8 cellular contexts compared by ENCODE assay signal in the genomic region with DNA sequence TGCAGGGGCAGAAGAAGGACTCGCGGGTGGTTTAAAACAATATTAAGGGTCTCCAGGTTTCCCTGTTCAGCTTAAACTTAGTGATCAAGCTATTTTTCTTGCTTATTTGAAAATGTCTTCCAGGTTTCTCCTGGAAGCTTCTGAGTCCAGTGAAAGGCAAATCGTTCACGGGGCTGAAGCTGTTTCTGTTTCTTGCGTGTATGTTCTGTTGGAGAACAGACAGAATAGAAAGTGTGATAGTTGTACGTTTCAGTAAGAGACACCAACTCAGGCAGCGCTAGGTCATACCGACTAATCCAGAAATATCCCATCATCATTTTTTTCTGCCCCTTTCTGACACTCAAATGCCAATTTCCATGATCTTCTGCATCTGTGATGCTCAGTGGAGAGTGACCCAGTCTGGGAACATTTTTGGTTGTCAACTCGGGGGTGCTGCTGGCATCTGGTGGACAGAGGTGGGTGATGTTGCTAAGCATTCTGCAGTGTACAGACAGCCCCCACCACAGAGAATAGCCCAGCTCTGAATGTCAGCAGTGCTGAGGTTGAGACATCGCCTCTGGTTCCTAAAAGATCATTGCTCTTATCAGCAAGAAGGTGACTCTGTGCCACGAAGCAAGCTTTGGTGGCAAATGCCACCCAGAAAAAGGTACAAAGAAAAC. TPM values are rescaled to one million over a fixed set of nuclear protein-coding genes. Genes with fewer than 3 reads are reported as not detected.
DNase-seq lines count a peak whose midpoint lies in the region; ATAC-seq, FAIRE-seq and TF ChIP-seq lines count a peak whose summit lies in the region.

No MANE protein-coding gene starts in this region.

- POLR2A ChIA-PET in naive thymus-derived CD8-positive, alpha-beta T cell (lab: Charles Lee) = interaction anchor here (0.5 to 32.2 kb wide), 26 partner anchors 9 to 880 kb away, joined by 3 to 4622 read pairs (median 7); a partner anchor contains a TSS

- H3K4me2 ChIP-seq in OCI-LY1 (ENCODE audit: low read length) (no peak overlapping the region), astrocyte (ENCODE audit: low read length) (peak overlapping the region; percentile 94)

- peak; percentile 9 to 15 for ATAC-seq in naive thymus-derived CD8-positive, alpha-beta T cell
- ATAC-seq in HG03432 (IDR thresholded peaks at IDR 0.05; ENCODE audit: unreplicated experiment) = no peak
- no peak for ATAC-seq in GM18873 (IDR thresholded peaks at IDR 0.05; ENCODE audit: low FRiP score, unreplicated experiment)
- ATAC-seq in GM19324 (IDR thresholded peaks at IDR 0.05; ENCODE audit: low FRiP score, unreplicated experiment) = no peak

- H3K4me3 Mint-ChIP-seq in astrocyte (ENCODE audit: unreplicated experiment) = no peak overlapping the region
- peak overlapping the region; percentile 82 to 100 (median 99) for H3K4me3 Mint-ChIP-seq in naive thymus-derived CD8-positive, alpha-beta T cell

- no peaks in the 10 kb centered on the region for H3K9me2 ChIP-seq in OCI-LY1 (ENCODE audit: low read depth, low read length)

- DNase-seq in COR-L47 (lab: John Stamatoyannopoulos, UW) (peak; percentile 10), astrocyte (ENCODE audit: low read depth) (no peak), KBM-7 (no peak)
- peak in 9 of 10 donors; percentile 39 to 85 (median 77) for DNase-seq in naive thymus-derived CD8-positive, alpha-beta T cell

- H3K27me3 Mint-ChIP-seq in astrocyte (ENCODE audit: low read depth, unreplicated experiment) = peaks cover 45% of the 10 kb centered on the region
- peaks cover 0 to 11% (median 0%) of the 10 kb centered on the region in 5 donors for H3K27me3 Mint-ChIP-seq in naive thymus-derived CD8-positive, alpha-beta T cell

- H3K4me1 ChIP-seq in OCI-LY1 (ENCODE audit: insufficient read depth, low read length, severe bottlenecking) = peaks cover 15% of the 10 kb centered on the region
- peaks cover 26% of the 10 kb centered on the region for H3K4me1 ChIP-seq in astrocyte (ENCODE audit: insufficient read depth, low read length)

- in situ Hi-C loops in KBM-7 (cut with MboI; ENCODE audit: low pct_unique_long_range_greater_than_20kb, low sequenced_read_pairs) = no loop called here

- no peaks in the 10 kb centered on the region for H3F3A ChIP-seq in OCI-LY1 (ENCODE audit: insufficient read depth, low read length)

- H4K20me1 ChIP-seq in OCI-LY1 (ENCODE audit: insufficient read depth, low read length) (no peaks in the 10 kb centered on the region), astrocyte (ENCODE audit: insufficient read depth, low read length) (peaks cover 38% of the 10 kb centered on the region)

- H3K9me3 ChIP-seq in OCI-LY1 (ENCODE audit: low read length) (no peaks in the 10 kb centered on the region), astrocyte (ENCODE audit: insufficient read depth, low read depth, low read length) (no peaks in the 10 kb centered on the region)

- H3K27ac ChIP-seq in OCI-LY1 (ENCODE audit: low read depth, low read length, poor library complexity, severe bottlenecking) (no peak overlapping the region), astrocyte (ENCODE audit: low read depth, low read length) (no peak overlapping the region)

- H2AFZ ChIP-seq in OCI-LY1 (ENCODE audit: low read length) (no peak overlapping the region), astrocyte (ENCODE audit: low read depth, low read length) (no peak overlapping the region)

- no peak overlapping the region for H3K27ac Mint-ChIP-seq in astrocyte (ENCODE audit: unreplicated experiment)
- H3K27ac Mint-ChIP-seq in naive thymus-derived CD8-positive, alpha-beta T cell = peak overlapping the region; percentile 91 to 100 (median 100)

- H3K79me2 ChIP-seq in OCI-LY1 (ENCODE audit: insufficient read depth, low read length) = no peaks in the 10 kb centered on the region
- H3K79me2 ChIP-seq in astrocyte (ENCODE audit: insufficient read depth, low read length) = peaks cover 25% of the 10 kb centered on the region

- H3K9ac ChIP-seq in OCI-LY1 (ENCODE audit: low read length) = no peak overlapping the region
- H3K9ac ChIP-seq in astrocyte (ENCODE audit: low read length) = no peak overlapping the region

- peaks cover 6% of the 10 kb centered on the region for H3K36me3 Mint-ChIP-seq in astrocyte (ENCODE audit: low read depth, unreplicated experiment)
- H3K36me3 Mint-ChIP-seq in naive thymus-derived CD8-positive, alpha-beta T cell = peaks cover 36 to 49% (median 43%) of the 10 kb centered on the region in 3 donors

- no peak for FAIRE-seq in astrocyte (lab: Jason Lieb, UNC)

- H3K36me3 ChIP-seq in OCI-LY1 (ENCODE audit: insufficient read depth, low read length) (no peaks in the 10 kb centered on the region), astrocyte (ENCODE audit: insufficient read depth, low read length) (peaks cover 11% of the 10 kb centered on the region)

- H3K4me3 ChIP-seq in OCI-LY1 (ENCODE audit: low read depth, low read length, poor library complexity, severe bottlenecking) (no peak overlapping the region), astrocyte (ENCODE audit: insufficient read depth, low read depth, low read length) (no peak overlapping the region)

- H3K9me3 Mint-ChIP-seq in astrocyte (ENCODE audit: unreplicated experiment) = no peaks in the 10 kb centered on the region
- peaks cover 0 to 15% (median 0%) of the 10 kb centered on the region in 9 donors for H3K9me3 Mint-ChIP-seq in naive thymus-derived CD8-positive, alpha-beta T cell

- peaks cover 2% of the 10 kb centered on the region for H3K4me1 Mint-ChIP-seq in astrocyte (ENCODE audit: low read depth, unreplicated experiment)
- H3K4me1 Mint-ChIP-seq in naive thymus-derived CD8-positive, alpha-beta T cell = peaks cover 26 to 61% (median 48%) of the 10 kb centered on the region in 4 donors

- peaks cover 18% of the 10 kb centered on the region for H3K27me3 ChIP-seq in OCI-LY1 (ENCODE audit: insufficient read depth, low read length)
- no peaks in the 10 kb centered on the region for H3K27me3 ChIP-seq in astrocyte (ENCODE audit: insufficient read depth, low read length)

- TF ChIP-seq CTCF in OCI-LY1 (IDR thresholded peaks at IDR 0.05; ENCODE audit: low read length) (peak; percentile 26; the same call in 1 of the 2 replicates), astrocyte (IDR thresholded peaks at IDR 0.05; ENCODE audit: insufficient read depth, low read depth, low read length) (no peak)

RNA-seq across cellular contexts. Expression of a gene that starts 4.3 kb away (rescaled TPM):
- total RNA-seq in astrocyte = 1.9 and 2.0 TPM in 2 replicates
- total RNA-seq in naive thymus-derived CD8-positive, alpha-beta T cell = 100 to 1,000 TPM; 386 to 393 TPM
- 100 to 1,000 TPM; 115 to 216 (median 166) TPM for polyA plus RNA-seq in naive thymus-derived CD8-positive, alpha-beta T cell

Comparison
In these comparisons a context has a peak if more than half of its experiments do, and no peak if none do; other contexts are left out.
1. DNase-seq: peak in COR-L47 (single experiment) and naive thymus-derived CD8-positive, alpha-beta T cell (9 of 10); none in astrocyte (single experiment) and KBM-7 (single experiment).
2. ATAC-seq: peak in naive thymus-derived CD8-positive, alpha-beta T cell (2 of 2); none in HG03432 (single experiment), GM18873 (single experiment) and GM19324 (single experiment).
3. RNA of a gene that starts 4.3 kb away (total RNA-seq): 386 to 393 TPM in naive thymus-derived CD8-positive, alpha-beta T cell; 1.9 to 2.0 TPM in astrocyte; every median in the first group is over 100 times any median in the second.